Comparison of ENCODE assay signal across 18 cellular contexts in genomic region chr3:172132721-172133311, GRCh38.
DNase-seq lines count a peak whose midpoint lies in the region; ATAC-seq and TF ChIP-seq lines count a peak whose summit lies in the region.
"Had no signal": no experiment of that assay in that cellular context is flagged by ENCODE, and none has a peak within 500 bp of the region (broad histone marks: within the 10 kb centered on the region; RNA-seq: fewer than 3 reads in every experiment).

No MANE protein-coding gene starts in this region.

- no peaks in the 10 kb centered on the region for H3K36me3 ChIP-seq in CD4-positive, CD25-positive, alpha-beta regulatory T cell (ENCODE audit: control insufficient read depth, insufficient read depth, low read length)
- no peaks in the 10 kb centered on the region for H3K36me3 ChIP-seq in psoas muscle (ENCODE audit: insufficient read depth in 1 of 2, low read depth in 1 of 2)
- no peaks in the 10 kb centered on the region for H3K36me3 ChIP-seq in tibial nerve
- peaks cover 10 to 32% of the 10 kb centered on the region in 2 experiments for H3K36me3 ChIP-seq in mesenchymal stem cell (ENCODE audit: control insufficient read depth in 1 of 2, insufficient read depth in 2 of 2, low read depth in 1 of 2, low read length in 2 of 2)
- H3K36me3 ChIP-seq: HAP-1 had no signal

- WGBS in psoas muscle, 3 donors = 96 to 98% (median 96%) methylated on average over 3 of the region's 3 CpGs
- 93 to 96% methylated on average over 3 of the region's 3 CpGs for WGBS in tibial nerve, 2 donors
- no CpG with 5 or more reads among the region's 3 CpGs for WGBS in mesenchymal stem cell

- peak overlapping the region in 2 of 3 donors; percentile 54 to 74 for H3K27ac Mint-ChIP-seq in CD4-positive, CD25-positive, alpha-beta regulatory T cell
- peak overlapping the region; percentile 18; the same call in 1 of the 2 replicates for H3K27ac Mint-ChIP-seq in HFFc6
- H3K27ac Mint-ChIP-seq in central memory CD8-positive, alpha-beta T cell (ENCODE audit: low read depth) = peak overlapping the region; percentile 73

- no peak for ATAC-seq in CD4-positive, CD25-positive, alpha-beta regulatory T cell (ENCODE audit: low read depth in 2 of 2)
- no peak for ATAC-seq in central memory CD8-positive, alpha-beta T cell (replicated peaks; ENCODE audit: extremely low read depth, poor library complexity, severe bottlenecking)
- ATAC-seq in psoas muscle = no peak

- no peak overlapping the region for H2AFZ ChIP-seq in mesenchymal stem cell (ENCODE audit: low read depth, low read length)

- no peaks in the 10 kb centered on the region for H3K27me3 Mint-ChIP-seq in CD4-positive, CD25-positive, alpha-beta regulatory T cell
- no peaks in the 10 kb centered on the region for H3K27me3 Mint-ChIP-seq in HFFc6 (ENCODE audit: insufficient read depth)
- H3K27me3 Mint-ChIP-seq in central memory CD8-positive, alpha-beta T cell = no peaks in the 10 kb centered on the region

- H3K4me3 Mint-ChIP-seq in CD4-positive, CD25-positive, alpha-beta regulatory T cell = no peak overlapping the region
- H3K4me3 Mint-ChIP-seq in HFFc6 = no peak overlapping the region
- no peak overlapping the region for H3K4me3 Mint-ChIP-seq in central memory CD8-positive, alpha-beta T cell
- H3K4me3 Mint-ChIP-seq: neural crest cell had no signal

- no peak overlapping the region for H2BK5ac ChIP-seq in mesenchymal stem cell (ENCODE audit: low read depth, low read length, poor library complexity, severe bottlenecking)

- no peak overlapping the region for H4K91ac ChIP-seq in mesenchymal stem cell (ENCODE audit: low read length)

- H3K23ac ChIP-seq in mesenchymal stem cell (ENCODE audit: low read length in 2 of 2) = no peak overlapping the region

- no peak overlapping the region for H3K14ac ChIP-seq in mesenchymal stem cell (ENCODE audit: low read length in 2 of 2)

- H3K79me1 ChIP-seq in mesenchymal stem cell (replicated peaks; ENCODE audit: low read length, poor library complexity, severe bottlenecking) = peaks cover 6% of the 10 kb centered on the region

- no peak overlapping the region for H3K4ac ChIP-seq in mesenchymal stem cell (ENCODE audit: low read depth in 1 of 2, low read length in 2 of 2)

- H3K4me1 Mint-ChIP-seq in CD4-positive, CD25-positive, alpha-beta regulatory T cell = peaks cover 39 to 73% (median 61%) of the 10 kb centered on the region in 4 donors
- H3K4me1 Mint-ChIP-seq in HFFc6 (ENCODE audit: low read depth) = peaks cover 86% of the 10 kb centered on the region
- peaks cover 57% of the 10 kb centered on the region for H3K4me1 Mint-ChIP-seq in central memory CD8-positive, alpha-beta T cell

- H2BK15ac ChIP-seq in mesenchymal stem cell (ENCODE audit: low read depth, poor library complexity, severe bottlenecking) = no peak overlapping the region

- no peaks in the 10 kb centered on the region for H3K27me3 ChIP-seq in CD4-positive, CD25-positive, alpha-beta regulatory T cell (ENCODE audit: control insufficient read depth, insufficient read depth, low read length)
- H3K27me3 ChIP-seq in psoas muscle (ENCODE audit: insufficient read depth in 3 of 3, low read length in 2 of 3) (no peaks in the 10 kb centered on the region), tibial nerve (no peaks in the 10 kb centered on the region), mesenchymal stem cell (ENCODE audit: control insufficient read depth in 1 of 2, insufficient read depth in 1 of 2, low read length in 2 of 2) (no peaks in the 10 kb centered on the region)

- no peak overlapping the region for H3K9ac ChIP-seq in mesenchymal stem cell (ENCODE audit: low read length)
- H3K9ac ChIP-seq: SK-N-SH had no signal

- H2BK120ac ChIP-seq in mesenchymal stem cell (ENCODE audit: low read depth, low read length) = no peak overlapping the region

- DNase-seq in CD4-positive, CD25-positive, alpha-beta regulatory T cell = no peak
- DNase-seq in HFFc6 (no peak), psoas muscle (no peak), KG1 (lab: John Stamatoyannopoulos, UW) (no peak), middle frontal gyrus (ENCODE audit: extremely low spot score, low spot score) (no peak), tibial nerve (ENCODE audit: low spot score in 2 of 2) (no peak), mesenchymal stem cell (no peak)
- DNase-seq in central memory CD8-positive, alpha-beta T cell (ENCODE audit: low spot score in 2 of 2) = no peak
- DNase-seq: activated CD4-positive, alpha-beta T cell treated with anti-CD3 and anti-CD28 coated beads for 1 hour; EL; erythroblast; foreskin melanocyte; midbrain; NCI-H187; SK-N-SH; stimulated activated CD8-positive, alpha-beta memory T cell treated with anti-CD3 and anti-CD28 coated beads, Interleukin-4, amount 100 ng/mL, for 48 hours had no signal

- no peak overlapping the region for H3K4me3 ChIP-seq in CD4-positive, CD25-positive, alpha-beta regulatory T cell (ENCODE audit: low read depth, low read length)
- H3K4me3 ChIP-seq in psoas muscle (no peak overlapping the region), tibial nerve (no peak overlapping the region), mesenchymal stem cell (ENCODE audit: insufficient read depth in 1 of 2, low read depth in 1 of 2, low read length in 2 of 2) (no peak overlapping the region)
- H3K4me3 ChIP-seq: HAP-1 had no signal

- H3K9me3 ChIP-seq in CD4-positive, CD25-positive, alpha-beta regulatory T cell (ENCODE audit: control insufficient read depth in 2 of 2, low read length in 2 of 2) = no peaks in the 10 kb centered on the region
- H3K9me3 ChIP-seq in psoas muscle (no peaks in the 10 kb centered on the region), tibial nerve (no peaks in the 10 kb centered on the region), mesenchymal stem cell (ENCODE audit: control insufficient read depth, low read length) (no peaks in the 10 kb centered on the region)
- H3K9me3 ChIP-seq: HAP-1, SK-N-SH had no signal

- no peak overlapping the region for H3K4me2 ChIP-seq in mesenchymal stem cell (ENCODE audit: low read length, poor library complexity, severe bottlenecking)
- H3K4me2 ChIP-seq: SK-N-SH had no signal

- TF ChIP-seq CTCF in HFFc6 (IDR thresholded peaks at IDR 0.05) = no peak
- no peak for TF ChIP-seq CTCF in psoas muscle (IDR thresholded peaks at IDR 0.05)
- TF ChIP-seq CTCF in tibial nerve (IDR thresholded peaks at IDR 0.05) = no peak

- TF ChIP-seq POLR2A in tibial nerve (IDR thresholded peaks at IDR 0.05) = no peak

- peaks cover 0 to 1% (median 0%) of the 10 kb centered on the region in 7 donors for H3K9me3 Mint-ChIP-seq in CD4-positive, CD25-positive, alpha-beta regulatory T cell
- no peaks in the 10 kb centered on the region for H3K9me3 Mint-ChIP-seq in HFFc6
- H3K9me3 Mint-ChIP-seq in central memory CD8-positive, alpha-beta T cell = no peaks in the 10 kb centered on the region
- H3K9me3 Mint-ChIP-seq: neural crest cell had no signal

- no peak for TF ChIP-seq EP300 in tibial nerve (IDR thresholded peaks at IDR 0.05)

- no peak overlapping the region for H2AK5ac ChIP-seq in mesenchymal stem cell (ENCODE audit: low read length, severe bottlenecking)

- H3K18ac ChIP-seq in mesenchymal stem cell (ENCODE audit: low read depth in 1 of 2, low read length in 2 of 2) = no peak overlapping the region

- no peak overlapping the region for H4K8ac ChIP-seq in mesenchymal stem cell (ENCODE audit: low read length)

- H3K36me3 Mint-ChIP-seq in CD4-positive, CD25-positive, alpha-beta regulatory T cell = peaks cover 25% of the 10 kb centered on the region
- H3K36me3 Mint-ChIP-seq in HFFc6 (ENCODE audit: low read depth) = peaks cover 31% of the 10 kb centered on the region
- peaks cover 4% of the 10 kb centered on the region for H3K36me3 Mint-ChIP-seq in central memory CD8-positive, alpha-beta T cell (ENCODE audit: insufficient read depth)

- H3K4me1 ChIP-seq in CD4-positive, CD25-positive, alpha-beta regulatory T cell (ENCODE audit: control insufficient read depth, insufficient read depth, low read length, poor library complexity, severe bottlenecking) = peaks cover 46% of the 10 kb centered on the region
- H3K4me1 ChIP-seq in psoas muscle = peaks cover 86% of the 10 kb centered on the region
- peaks cover 2 to 72% (median 45%) of the 10 kb centered on the region in 4 donors for H3K4me1 ChIP-seq in tibial nerve
- peaks cover 11% of the 10 kb centered on the region for H3K4me1 ChIP-seq in mesenchymal stem cell (ENCODE audit: control insufficient read depth, insufficient read depth, low read depth, low read length)

- intact Hi-C loops in psoas muscle (cut with DNase I) = no loop called here

- no peak overlapping the region for H3K27ac ChIP-seq in CD4-positive, CD25-positive, alpha-beta regulatory T cell (ENCODE audit: insufficient read depth, low read length, poor library complexity, severe bottlenecking)
- H3K27ac ChIP-seq in psoas muscle (peak overlapping the region; percentile 13), tibial nerve (no peak overlapping the region), mesenchymal stem cell (ENCODE audit: low read length, poor library complexity, severe bottlenecking) (no peak overlapping the region)

- no peak overlapping the region for H2BK12ac ChIP-seq in mesenchymal stem cell (ENCODE audit: low read length in 2 of 2)

Comparison
In these comparisons a context has a peak if more than half of its experiments do, and no peak if none do; other contexts are left out.
1. H3K27ac Mint-ChIP-seq: peak in every context shown above with its lines; median percentile 73 in central memory CD8-positive, alpha-beta T cell; 64 in CD4-positive, CD25-positive, alpha-beta regulatory T cell; 18 in HFFc6.